ENCODE assay signal across 19 cellular contexts in genomic region chr14:98949031-98949430, GRCh38.
"Had no signal": no experiment of that assay in that cellular context is flagged by ENCODE, and none has a peak within 500 bp of the region (broad histone marks: within the 10 kb centered on the region; RNA-seq: fewer than 3 reads in every experiment).

No MANE protein-coding gene starts in this region.

- H3K4me1 Mint-ChIP-seq: naive B cell had no signal

- H3K4me1 ChIP-seq: pancreas, right lobe of liver had no signal

- H3K27ac Mint-ChIP-seq: stimulated activated effector memory CD8-positive, alpha-beta T cell treated with anti-CD3 and anti-CD28 coated beads, Interleukin-12 subunit alpha, Interleukin-12 subunit beta, amount 100 ng/mL, for 72 hours had no signal

- H3K27ac ChIP-seq: hepatocyte, pancreas, right lobe of liver, thoracic aorta, upper lobe of left lung had no signal

- H3K9me3 Mint-ChIP-seq: stimulated activated effector memory CD8-positive, alpha-beta T cell treated with anti-CD3 and anti-CD28 coated beads, Interleukin-12 subunit alpha, Interleukin-12 subunit beta, amount 100 ng/mL, for 72 hours had no signal

- H3K27me3 Mint-ChIP-seq: naive B cell had no signal

- H3K4me3 ChIP-seq: esophagus muscularis mucosa, hepatocyte, mucosa of descending colon, pancreas, right lobe of liver, thoracic aorta, upper lobe of left lung had no signal

- H3K27me3 ChIP-seq: hepatocyte, pancreas, right lobe of liver, upper lobe of left lung had no signal

- H3K36me3 ChIP-seq: esophagus muscularis mucosa, pancreas, right lobe of liver, thoracic aorta, upper lobe of left lung had no signal

- H3K4me3 Mint-ChIP-seq: naive B cell; stimulated activated effector memory CD8-positive, alpha-beta T cell treated with anti-CD3 and anti-CD28 coated beads, Interleukin-12 subunit alpha, Interleukin-12 subunit beta, amount 100 ng/mL, for 72 hours had no signal

- DNase-seq: activated CD8-positive, alpha-beta memory T cell treated with anti-CD3 and anti-CD28 coated beads, Interleukin-2, amount 50 U/mL, for 48 hours; activated effector memory CD4-positive, alpha-beta T cell treated with Interleukin-2 at 50 U/mL for 16 hours; activated naive CD4-positive, alpha-beta T cell treated with anti-CD3 and anti-CD28 coated beads, Interleukin-2, amount 50 U/mL, for 16 hours; aorta; dermis blood vessel endothelial cell; effector memory CD4-positive, alpha-beta T cell; left cardiac atrium; mesenchymal stem cell; mucosa of descending colon; naive B cell; pancreas; right lobe of liver; stimulated activated CD4-positive, alpha-beta T cell treated with anti-CD3 and anti-CD28 coated beads, Interleukin-4, amount 100 ng/mL, for 24 hours; T1000; upper lobe of left lung had no signal

- H3K36me3 Mint-ChIP-seq: naive B cell; stimulated activated effector memory CD8-positive, alpha-beta T cell treated with anti-CD3 and anti-CD28 coated beads, Interleukin-12 subunit alpha, Interleukin-12 subunit beta, amount 100 ng/mL, for 72 hours had no signal

- H3K9me3 ChIP-seq: esophagus muscularis mucosa, mucosa of descending colon, pancreas, right lobe of liver, thoracic aorta, upper lobe of left lung had no signal
